In genomic region chr10:3467052-3467906, GRCh38 we compare ENCODE assay signal across 1 cellular context.
TF ChIP-seq lines count a peak whose summit lies in the region.

No MANE protein-coding gene starts in this region.

TF ChIP-seq in K562, 482 proteins besides CTCF, POLR2A, EP300 and RAD21 (continued from another document):
- no peak for TF ChIP-seq BRF2 (IDR thresholded peaks at IDR 0.05; ENCODE audit: borderline replicate concordance, insufficient read depth, insufficient read length)
- no peak for TF ChIP-seq ZFP30 (CRISPR knock-in tag; IDR thresholded peaks at IDR 0.05; ENCODE audit: borderline replicate concordance)
